ENCODE assay signal across 12 cellular contexts in the genomic region with DNA sequence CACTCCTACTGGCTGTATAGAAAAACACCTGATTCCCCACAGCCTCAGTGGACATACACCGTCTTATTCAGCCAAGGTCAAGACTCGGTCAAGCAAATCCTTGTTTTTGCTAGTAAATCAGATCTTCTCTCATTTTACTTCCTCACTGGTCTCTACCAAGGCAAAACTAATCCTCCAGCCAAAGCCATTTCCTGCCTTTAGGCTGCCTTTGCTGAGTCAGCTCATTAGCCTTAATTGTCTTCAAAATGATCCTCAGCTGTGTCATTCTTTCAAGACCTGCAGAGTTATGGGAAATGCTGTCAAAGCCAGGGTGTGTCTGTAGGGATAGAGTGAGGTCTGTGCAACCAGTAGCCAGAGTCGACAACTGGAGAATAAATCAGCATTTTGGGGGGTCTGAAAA.
DNase-seq lines count a peak whose midpoint lies in the region; ATAC-seq, FAIRE-seq and TF ChIP-seq lines count a peak whose summit lies in the region.
"Had no signal": no experiment of that assay in that cellular context is flagged by ENCODE, and none has a peak within 500 bp of the region (broad histone marks: within the 10 kb centered on the region; RNA-seq: fewer than 3 reads in every experiment).

No MANE protein-coding gene starts in this region.

- H3K36me3 Mint-ChIP-seq in WTC11, result peaks cover 18% of the 10 kb centered on the region
- no peaks in the 10 kb centered on the region for H3K36me3 Mint-ChIP-seq in CD14-positive monocyte

- no peak overlapping the region for H2AFZ ChIP-seq in Karpas-422 (ENCODE audit: low read length)

- H3K27ac ChIP-seq in Karpas-422 (ENCODE audit: low read length) (no peak overlapping the region), thyroid gland (no peak overlapping the region)

- H3K27ac Mint-ChIP-seq in WTC11 (no peak overlapping the region), CD14-positive monocyte (no peak overlapping the region)
- H3K27ac Mint-ChIP-seq: activated T-helper 17 cell treated with anti-CD3 and anti-CD28 coated beads, Interleukin-2, amount 50 U/mL, for 72 hours had no signal

- 31 to 38% methylated on average over 3 of the region's 3 CpGs for WGBS in lower leg skin, 2 donors
- 27 to 33% methylated on average over 3 of the region's 3 CpGs for WGBS in thyroid gland, 2 donors

- intact Hi-C loops in CD14-positive monocyte (cut with micrococcal nuclease) (no loop called here), lower leg skin (cut with DNase I; ENCODE audit: low total_unique reads) (no loop called here), thyroid gland (cut with DNase I) (no loop called here)

- H3K36me3 ChIP-seq in Karpas-422 (ENCODE audit: insufficient read depth, low read length) (no peaks in the 10 kb centered on the region), thyroid gland (no peaks in the 10 kb centered on the region)
- H3K36me3 ChIP-seq: BE2C had no signal

- H3K9me3 ChIP-seq in Karpas-422 (ENCODE audit: low read length), result no peaks in the 10 kb centered on the region
- H3K9me3 ChIP-seq in thyroid gland, result no peaks in the 10 kb centered on the region
- H3K9me3 ChIP-seq: BE2C had no signal

- no peaks in the 10 kb centered on the region for H3K9me2 ChIP-seq in Karpas-422 (replicated peaks; ENCODE audit: insufficient read depth, low read length)

- no peak overlapping the region for H3K9ac ChIP-seq in Karpas-422 (ENCODE audit: low read length)

- H3K4me1 Mint-ChIP-seq in WTC11, result peaks cover 10% of the 10 kb centered on the region
- H3K4me1 Mint-ChIP-seq in CD14-positive monocyte, result no peaks in the 10 kb centered on the region

- H3K4me3 ChIP-seq in Karpas-422 (ENCODE audit: low read length) (no peak overlapping the region), lower leg skin (ENCODE audit: low read depth, poor library complexity, severe bottlenecking) (no peak overlapping the region), thyroid gland (replicated peaks in 1 of 3) (no peak overlapping the region)

- POLR2A ChIA-PET in WTC11 (lab: Charles Lee), result no interaction called here

- FAIRE-seq in islet of Langerhans (lab: Jason Lieb, UNC) (peak; percentile 83), urothelium cell line (lab: Jason Lieb, UNC) (no peak)
- FAIRE-seq: TTC549 had no signal

- H3K9me3 Mint-ChIP-seq in WTC11 (peaks cover 31% of the 10 kb centered on the region), CD14-positive monocyte (peaks cover 2 to 26% (median 12%) of the 10 kb centered on the region in 7 donors)

- ATAC-seq in WTC11, result peak; percentile 71
- ATAC-seq: activated T-helper 17 cell treated with anti-CD3 and anti-CD28 coated beads, Interleukin-2, amount 50 U/mL, for 72 hours had no signal

- TF ChIP-seq POLR2A in lower leg skin (IDR thresholded peaks at IDR 0.05) (no peak), thyroid gland (IDR thresholded peaks at IDR 0.05) (no peak)

- H3K4me3 Mint-ChIP-seq in WTC11 (no peak overlapping the region), CD14-positive monocyte (no peak overlapping the region)
- H3K4me3 Mint-ChIP-seq: activated T-helper 17 cell treated with anti-CD3 and anti-CD28 coated beads, Interleukin-2, amount 50 U/mL, for 72 hours had no signal

- H3K27me3 Mint-ChIP-seq in WTC11 (ENCODE audit: low read depth) (peaks cover 3% of the 10 kb centered on the region; the same call in 1 of the 2 replicates), CD14-positive monocyte (ENCODE audit: low read depth in 3 of 3) (peaks cover 0 to 4% (median 3%) of the 10 kb centered on the region in 3 donors)
- H3K27me3 Mint-ChIP-seq: activated T-helper 17 cell treated with anti-CD3 and anti-CD28 coated beads, Interleukin-2, amount 50 U/mL, for 72 hours had no signal

- no peaks in the 10 kb centered on the region for H4K20me1 ChIP-seq in Karpas-422 (ENCODE audit: insufficient read depth, low read depth, low read length)

- no peaks in the 10 kb centered on the region for H3K27me3 ChIP-seq in Karpas-422 (ENCODE audit: low read length)
- no peaks in the 10 kb centered on the region for H3K27me3 ChIP-seq in thyroid gland
- H3K27me3 ChIP-seq: BE2C had no signal

- TF ChIP-seq CTCF in WTC11 (IDR thresholded peaks at IDR 0.05), result no peak
- TF ChIP-seq CTCF in CD14-positive monocyte (IDR thresholded peaks at IDR 0.05), result no peak
- TF ChIP-seq CTCF in lower leg skin (IDR thresholded peaks at IDR 0.05), result no peak
- TF ChIP-seq CTCF in thyroid gland (IDR thresholded peaks at IDR 0.05), result no peak

- no peaks in the 10 kb centered on the region for H3K79me2 ChIP-seq in Karpas-422 (ENCODE audit: low read length)

- DNase-seq in AG20443 (ENCODE audit: low spot score) (peak; percentile 20), Karpas-422 (peak; percentile 77), WTC11 (ENCODE audit: low spot score) (no peak), CD14-positive monocyte (ENCODE audit: low spot score) (no peak), lower leg skin (ENCODE audit: low spot score in 2 of 2) (no peak), urothelium cell line (ENCODE audit: low spot score) (no peak), thyroid gland (no peak)
- DNase-seq: BE2C, NCI-H526 treated with DMSO at 0.1 percent for 48 hours had no signal

- no peak overlapping the region for H3K4me2 ChIP-seq in Karpas-422 (ENCODE audit: low read depth, low read length, poor library complexity, severe bottlenecking)

- H3K4me1 ChIP-seq in Karpas-422 (ENCODE audit: low read length), result peaks cover 9% of the 10 kb centered on the region
- peaks cover 12 to 14% of the 10 kb centered on the region in 2 donors for H3K4me1 ChIP-seq in thyroid gland

- CTCF ChIA-PET in WTC11 (lab: Charles Lee), result interaction anchor here (0.8 to 1.0 kb wide), 2 partner anchors 55 to 160 kb away, joined by 3 read pairs; no protein-coding TSS in a partner anchor

TF ChIP-seq in WTC11, 78 proteins besides CTCF, POLR2A, EP300 and RAD21 (continues in another document):
- TF ChIP-seq, protein P1, sequence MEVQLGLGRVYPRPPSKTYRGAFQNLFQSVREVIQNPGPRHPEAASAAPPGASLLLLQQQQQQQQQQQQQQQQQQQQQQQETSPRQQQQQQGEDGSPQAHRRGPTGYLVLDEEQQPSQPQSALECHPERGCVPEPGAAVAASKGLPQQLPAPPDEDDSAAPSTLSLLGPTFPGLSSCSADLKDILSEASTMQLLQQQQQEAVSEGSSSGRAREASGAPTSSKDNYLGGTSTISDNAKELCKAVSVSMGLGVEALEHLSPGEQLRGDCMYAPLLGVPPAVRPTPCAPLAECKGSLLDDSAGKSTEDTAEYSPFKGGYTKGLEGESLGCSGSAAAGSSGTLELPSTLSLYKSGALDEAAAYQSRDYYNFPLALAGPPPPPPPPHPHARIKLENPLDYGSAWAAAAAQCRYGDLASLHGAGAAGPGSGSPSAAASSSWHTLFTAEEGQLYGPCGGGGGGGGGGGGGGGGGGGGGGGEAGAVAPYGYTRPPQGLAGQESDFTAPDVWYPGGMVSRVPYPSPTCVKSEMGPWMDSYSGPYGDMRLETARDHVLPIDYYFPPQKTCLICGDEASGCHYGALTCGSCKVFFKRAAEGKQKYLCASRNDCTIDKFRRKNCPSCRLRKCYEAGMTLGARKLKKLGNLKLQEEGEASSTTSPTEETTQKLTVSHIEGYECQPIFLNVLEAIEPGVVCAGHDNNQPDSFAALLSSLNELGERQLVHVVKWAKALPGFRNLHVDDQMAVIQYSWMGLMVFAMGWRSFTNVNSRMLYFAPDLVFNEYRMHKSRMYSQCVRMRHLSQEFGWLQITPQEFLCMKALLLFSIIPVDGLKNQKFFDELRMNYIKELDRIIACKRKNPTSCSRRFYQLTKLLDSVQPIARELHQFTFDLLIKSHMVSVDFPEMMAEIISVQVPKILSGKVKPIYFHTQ (CRISPR knock-in tag; IDR thresholded peaks at IDR 0.05), result no peak
- TF ChIP-seq FOXJ3 (CRISPR knock-in tag; IDR thresholded peaks at IDR 0.05; ENCODE audit: borderline replicate concordance), result no peak
- TF ChIP-seq JUN (CRISPR knock-in tag; IDR thresholded peaks at IDR 0.05), result no peak
- TF ChIP-seq NR3C1 (CRISPR knock-in tag; conservative IDR thresholded peaks at IDR 0.05; ENCODE audit: low read depth), result no peak
- TF ChIP-seq ZNF671 (CRISPR knock-in tag; IDR thresholded peaks at IDR 0.05), result no peak
- TF ChIP-seq, protein P2, sequence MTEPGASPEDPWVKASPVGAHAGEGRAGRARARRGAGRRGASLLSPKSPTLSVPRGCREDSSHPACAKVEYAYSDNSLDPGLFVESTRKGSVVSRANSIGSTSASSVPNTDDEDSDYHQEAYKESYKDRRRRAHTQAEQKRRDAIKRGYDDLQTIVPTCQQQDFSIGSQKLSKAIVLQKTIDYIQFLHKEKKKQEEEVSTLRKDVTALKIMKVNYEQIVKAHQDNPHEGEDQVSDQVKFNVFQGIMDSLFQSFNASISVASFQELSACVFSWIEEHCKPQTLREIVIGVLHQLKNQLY (CRISPR knock-in tag; IDR thresholded peaks at IDR 0.05), result no peak
- no peak for TF ChIP-seq OVOL2 (CRISPR knock-in tag; IDR thresholded peaks at IDR 0.05; ENCODE audit: borderline replicate concordance)
- TF ChIP-seq, protein P3, sequence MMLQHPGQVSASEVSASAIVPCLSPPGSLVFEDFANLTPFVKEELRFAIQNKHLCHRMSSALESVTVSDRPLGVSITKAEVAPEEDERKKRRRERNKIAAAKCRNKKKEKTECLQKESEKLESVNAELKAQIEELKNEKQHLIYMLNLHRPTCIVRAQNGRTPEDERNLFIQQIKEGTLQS (CRISPR knock-in tag; conservative IDR thresholded peaks at IDR 0.05), result no peak
- no peak for TF ChIP-seq TCF7 (CRISPR knock-in tag; IDR thresholded peaks at IDR 0.05; ENCODE audit: low read depth)
- TF ChIP-seq CBFB (CRISPR knock-in tag; IDR thresholded peaks at IDR 0.05; ENCODE audit: low read depth), result no peak

Comparison
In these comparisons a context has a peak if more than half of its experiments do, and no peak if none do; other contexts are left out.
1. DNase-seq: peak in AG20443 (single experiment) and Karpas-422 (single experiment); none in WTC11 (single experiment), CD14-positive monocyte (single experiment), lower leg skin (0 of 2), urothelium cell line (single experiment) and thyroid gland (0 of 2).